ENCODE assay signal across 17 cellular contexts in genomic region chr1:219784660-219785391, GRCh38.
DNase-seq lines count a peak whose midpoint lies in the region; ATAC-seq and TF ChIP-seq lines count a peak whose summit lies in the region.
"Had no signal": no experiment of that assay in that cellular context is flagged by ENCODE, and none has a peak within 500 bp of the region (broad histone marks: within the 10 kb centered on the region; RNA-seq: fewer than 3 reads in every experiment).

No MANE protein-coding gene starts in this region.

- H3K36me3 Mint-ChIP-seq in nephron (ENCODE audit: low read depth) = no peaks in the 10 kb centered on the region
- H3K36me3 Mint-ChIP-seq: activated naive CD8-positive, alpha-beta T cell treated with anti-CD3 and anti-CD28 coated beads for 36 hours had no signal

- ATAC-seq in HG03108 (IDR thresholded peaks at IDR 0.05; ENCODE audit: unreplicated experiment) = no peak
- ATAC-seq: activated T-cell treated with anti-CD3 and anti-CD28 coated beads, Interleukin-2, amount 50 U/mL, for 72 hours had no signal

- H3K4me3 ChIP-seq in esophagus muscularis mucosa (no peak overlapping the region), dorsolateral prefrontal cortex (no peak overlapping the region)
- H3K4me3 ChIP-seq: breast epithelium, SJCRH30, suprapubic skin had no signal

- peaks cover 6% of the 10 kb centered on the region for H3K9me3 Mint-ChIP-seq in nephron
- H3K9me3 Mint-ChIP-seq: activated naive CD8-positive, alpha-beta T cell treated with anti-CD3 and anti-CD28 coated beads for 36 hours had no signal

- H3K9me3 ChIP-seq in esophagus muscularis mucosa = no peaks in the 10 kb centered on the region
- H3K9me3 ChIP-seq: BE2C, breast epithelium, suprapubic skin had no signal

- H3K27ac ChIP-seq in esophagus muscularis mucosa (replicated peaks in 1 of 4) (no peak overlapping the region), dorsolateral prefrontal cortex (no peak overlapping the region)
- H3K27ac ChIP-seq: breast epithelium, KMS-11, SJCRH30, suprapubic skin had no signal

- intact Hi-C loops in esophagus muscularis mucosa (cut with DNase I) = no loop called here
- intact Hi-C loops in dorsolateral prefrontal cortex (cut with DNase I) = no loop called here

- DNase-seq in EL (peak; percentile 22), HT1080 (ENCODE audit: low read depth) (peak; percentile 80), esophagus muscularis mucosa (ENCODE audit: extremely low spot score) (peak; percentile 89), dorsolateral prefrontal cortex (no peak)
- no peak for DNase-seq in stimulated activated CD4-positive, alpha-beta T cell treated with anti-CD3 and anti-CD28 coated beads, Interleukin-2, amount 100 ng/mL, for 48 hours
- DNase-seq: activated CD8-positive, alpha-beta memory T cell treated with anti-CD3 and anti-CD28 coated beads for 24 hours; activated naive CD8-positive, alpha-beta T cell treated with anti-CD3 and anti-CD28 coated beads for 36 hours; activated T-cell treated with anti-CD3 and anti-CD28 coated beads, Interleukin-2, amount 50 U/mL, for 72 hours; BE2C; head of caudate nucleus; T-helper 2 cell had no signal

- no peak for TF ChIP-seq EP300 in esophagus muscularis mucosa (IDR thresholded peaks at IDR 0.05)

- WGBS in esophagus muscularis mucosa = 20% methylated on average over 8 of the region's 8 CpGs

- H3K27me3 ChIP-seq in esophagus muscularis mucosa (no peaks in the 10 kb centered on the region), dorsolateral prefrontal cortex (peaks cover 0 to 4% (median 0%) of the 10 kb centered on the region in 45 donors)
- H3K27me3 ChIP-seq: BE2C, breast epithelium, SJCRH30, suprapubic skin had no signal

- no peak overlapping the region for H3K4me3 Mint-ChIP-seq in nephron
- H3K4me3 Mint-ChIP-seq: activated naive CD8-positive, alpha-beta T cell treated with anti-CD3 and anti-CD28 coated beads for 36 hours; activated T-cell treated with anti-CD3 and anti-CD28 coated beads, Interleukin-2, amount 50 U/mL, for 72 hours had no signal

- H3K36me3 ChIP-seq in esophagus muscularis mucosa = no peaks in the 10 kb centered on the region
- H3K36me3 ChIP-seq: BE2C, breast epithelium, SJCRH30, suprapubic skin had no signal

- H3K27ac Mint-ChIP-seq in nephron = peak overlapping the region; percentile 11 to 41 (median 16)
- H3K27ac Mint-ChIP-seq: activated naive CD8-positive, alpha-beta T cell treated with anti-CD3 and anti-CD28 coated beads for 36 hours; activated T-cell treated with anti-CD3 and anti-CD28 coated beads, Interleukin-2, amount 50 U/mL, for 72 hours had no signal

- H3K27me3 Mint-ChIP-seq in nephron (ENCODE audit: low read depth) = peaks cover 2% of the 10 kb centered on the region

- no peak for TF ChIP-seq POLR2A in esophagus muscularis mucosa (IDR thresholded peaks at IDR 0.05; ENCODE audit: low read depth)

- TF ChIP-seq CTCF in esophagus muscularis mucosa (IDR thresholded peaks at IDR 0.05) (no peak), nephron (IDR thresholded peaks at IDR 0.05; ENCODE audit: unreplicated experiment in 3 of 3) (no peak), dorsolateral prefrontal cortex (IDR thresholded peaks at IDR 0.05 in 54 of 56, conservative IDR thresholded peaks at IDR 0.05 in 2 of 56; ENCODE audit: low read depth in 1 of 56, partially characterized antibody in 56 of 56) (no peak)

- H3K4me1 Mint-ChIP-seq in nephron = peaks cover 19% of the 10 kb centered on the region
- H3K4me1 Mint-ChIP-seq: activated naive CD8-positive, alpha-beta T cell treated with anti-CD3 and anti-CD28 coated beads for 36 hours had no signal

- H3K4me1 ChIP-seq in esophagus muscularis mucosa = peaks cover 0 to 20% (median 18%) of the 10 kb centered on the region in 4 donors
- H3K4me1 ChIP-seq: breast epithelium, suprapubic skin had no signal

Comparison
In these comparisons a context has a peak if more than half of its experiments do, and no peak if none do; other contexts are left out.
1. DNase-seq: peak in EL (single experiment), HT1080 (single experiment) and esophagus muscularis mucosa (single experiment); none in stimulated activated CD4-positive, alpha-beta T cell treated with anti-CD3 and anti-CD28 coated beads, Interleukin-2, amount 100 ng/mL, for 48 hours (0 of 2) and dorsolateral prefrontal cortex (0 of 10).